Comparison of ENCODE assay signal across 16 cellular contexts in the genomic region with DNA sequence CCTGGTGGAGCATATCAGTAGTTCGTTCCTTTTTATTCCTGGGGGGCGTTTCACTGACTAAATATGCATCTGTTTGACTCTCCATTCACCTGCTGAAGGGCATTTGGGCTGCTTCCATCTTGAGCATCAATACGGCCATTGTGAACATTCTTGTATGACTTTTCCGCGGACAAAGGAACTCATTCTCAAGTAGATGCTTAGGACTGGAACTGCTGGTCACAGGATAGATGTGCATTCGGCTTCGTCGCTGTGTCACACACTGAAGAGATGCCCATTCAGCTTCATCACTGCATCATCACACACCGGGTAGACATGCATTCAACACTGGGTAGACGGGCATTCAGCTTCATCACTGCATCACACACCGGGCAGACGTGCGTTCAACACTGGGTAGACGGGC.
"Had no signal": no experiment of that assay in that cellular context is flagged by ENCODE, and none has a peak within 500 bp of the region (broad histone marks: within the 10 kb centered on the region; RNA-seq: fewer than 3 reads in every experiment).

No MANE protein-coding gene starts in this region.

- DNase-seq: cortex of kidney; effector memory CD4-positive, alpha-beta T cell; gastrocnemius medialis; immature natural killer cell; kidney; left cardiac atrium; naive thymus-derived CD4-positive, alpha-beta T cell; nephron progenitor cell; psoas muscle; stimulated activated CD4-positive, alpha-beta T cell treated with anti-CD3 and anti-CD28 coated beads, Interleukin-2, amount 100 ng/mL, for 24 hours; stimulated activated CD4-positive, alpha-beta T cell treated with anti-CD3 and anti-CD28 coated beads, Interleukin-4, amount 100 ng/mL, for 4 hours; stimulated activated naive B cell treated with anti-CD40 and anti-IgM and Interleukin-4, amounts not matched to agents 10 μg/mL and 1 μg/mL and 100 μg/mL, for 72 hours; stimulated activated naive CD8-positive, alpha-beta T cell treated with anti-CD3 and anti-CD28 coated beads, Interleukin-15, amount 100 ng/mL, for 72 hours; transverse colon had no signal

- ATAC-seq: esophagus mucosa; gastrocnemius medialis; left cardiac atrium; naive thymus-derived CD4-positive, alpha-beta T cell; psoas muscle; stimulated activated naive B cell treated with anti-CD40 and anti-IgM and Interleukin-4, amounts not matched to agents 10 μg/mL and 1 μg/mL and 100 μg/mL, for 72 hours; stimulated activated naive CD8-positive, alpha-beta T cell treated with anti-CD3 and anti-CD28 coated beads, Interleukin-15, amount 100 ng/mL, for 72 hours had no signal

- FAIRE-seq: endometrium, kidney had no signal
